8 cellular contexts compared by ENCODE assay signal in the genomic region with DNA sequence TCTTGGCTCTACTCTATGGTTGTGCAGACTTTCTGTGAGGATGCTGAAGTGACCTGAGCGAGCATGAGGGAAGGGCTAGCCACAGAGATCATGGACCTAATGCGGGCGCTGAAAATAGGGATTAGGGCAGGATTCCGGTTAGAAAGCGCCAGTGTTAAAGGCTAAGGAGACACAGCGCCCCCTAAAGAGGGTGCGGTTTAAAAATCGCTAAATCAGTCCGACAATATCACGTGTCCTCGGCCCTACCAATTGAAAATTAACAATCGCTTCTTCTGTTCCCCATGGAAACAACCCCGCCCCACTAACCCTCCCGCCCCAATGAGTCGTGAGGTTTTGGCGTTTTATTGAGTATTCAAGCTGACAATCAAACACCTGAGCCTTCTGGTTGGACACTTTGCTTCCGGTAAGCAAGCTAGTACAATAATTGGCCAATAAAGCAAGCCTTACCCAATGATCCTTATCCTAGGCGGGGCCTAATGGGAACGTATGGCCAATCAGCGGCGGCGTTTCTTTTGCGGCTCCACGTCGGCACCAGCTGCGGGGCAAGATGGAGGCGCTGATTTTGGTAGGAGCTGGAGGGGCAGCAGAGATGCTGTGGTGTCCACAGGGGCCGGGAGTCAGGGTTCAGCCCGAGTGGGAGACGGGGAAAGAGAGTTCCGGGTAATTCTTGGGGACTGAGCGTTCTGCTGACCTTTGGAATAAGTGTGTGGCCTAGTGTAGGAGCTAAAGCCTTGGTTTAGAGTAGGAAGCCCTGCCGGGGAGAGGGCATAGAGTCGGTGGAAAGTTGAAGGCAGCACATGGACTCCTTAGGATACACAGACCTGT. TPM values are rescaled to one million over a fixed set of nuclear protein-coding genes. Genes with fewer than 3 reads are reported as not detected.
A peak's percentile ranks its signal among the peaks of the same experiment; 100 is the strongest.
DNase-seq lines count a peak whose midpoint lies in the region; ATAC-seq, FAIRE-seq and TF ChIP-seq lines count a peak whose summit lies in the region.

COPZ1 (plus strand) TSS at position 515 of the 825 bp plus-strand sequence; CDS start at position 548, 33 bp downstream.

- peak within 1 kb of the TSS; percentile 90 to 96 for H3K9ac ChIP-seq in kidney (ENCODE audit: low read length in 2 of 2)

- DNase-seq in BE2C (peak; percentile 96), NCI-H510A (lab: John Stamatoyannopoulos, UW) (peak; percentile 99), cerebellum (ENCODE audit: low spot score) (peak; percentile 98), kidney (peak; percentile 97)
- peak; percentile 86 for DNase-seq in activated CD4-positive, alpha-beta T cell treated with anti-CD3 and anti-CD28 coated beads for 1 hour
- peak; percentile 94 for DNase-seq in stimulated activated CD4-positive, alpha-beta T cell treated with anti-CD3 and anti-CD28 coated beads, Interleukin-15, amount 100 ng/mL, for 24 hours

- peak; percentile 99 for ATAC-seq in HG03439 (IDR thresholded peaks at IDR 0.05; ENCODE audit: unreplicated experiment)

- H3K36me3 ChIP-seq in BE2C (no peaks in the 10 kb centered on the region), kidney (ENCODE audit: control insufficient read depth in 1 of 2, insufficient read depth in 2 of 2, low read length in 2 of 2) (no peaks in the 10 kb centered on the region)

- H3K27ac ChIP-seq in kidney (ENCODE audit: low read depth in 2 of 2, low read length in 2 of 2), result peak within 1 kb of the TSS; percentile 74 to 92

- H3K4me3 ChIP-seq in BE2C (ENCODE audit: low read depth, low read length) (peak within 1 kb of the TSS; percentile 92), kidney (ENCODE audit: low read length in 2 of 2) (peak within 1 kb of the TSS; percentile 89 to 99)

- peak; percentile 97 for FAIRE-seq in kidney (lab: Jason Lieb, UNC)

- intact Hi-C loops in kidney (cut with DNase I), result no loop called here

- TF ChIP-seq POLR2A in GM19193 (IDR thresholded peaks at IDR 0.05; ENCODE audit: extremely low read depth, insufficient read depth, insufficient read length), result peak; percentile 91

- TF ChIP-seq CTCF in BE2C (IDR thresholded peaks at IDR 0.05; ENCODE audit: low read depth, low read length) (peak; percentile 88), kidney (IDR thresholded peaks at IDR 0.05; ENCODE audit: borderline replicate concordance, extremely low read depth, insufficient read depth) (peak; percentile 82)

- H3K27me3 ChIP-seq in BE2C, result no peaks in the 10 kb centered on the region

- H3K9me3 ChIP-seq in BE2C (no peaks in the 10 kb centered on the region), kidney (ENCODE audit: control insufficient read depth in 1 of 2, low read length in 2 of 2) (no peaks in the 10 kb centered on the region)

- no peaks in the 10 kb centered on the region; the same call in 1 of the 2 replicates for H3K4me1 ChIP-seq in BE2C
- H3K4me1 ChIP-seq in kidney (ENCODE audit: control insufficient read depth in 1 of 2, insufficient read depth in 1 of 2, low read depth in 1 of 2, low read length in 2 of 2), result peaks cover 0 to 4% of the 10 kb centered on the region in 2 donors

RNA-seq across cellular contexts. Expression of gene COPZ1, which starts in this region (rescaled TPM):
- polyA plus RNA-seq in BE2C (2012; ENCODE audit: insufficient read depth, insufficient read length, low read depth), result 156 TPM
- total RNA-seq in cerebellum (52.3 TPM), kidney (141 TPM)
- polyA plus RNA-seq in kidney (ENCODE audit: insufficient read depth, low read depth, low replicate concordance), result 181 TPM

Comparison
In these comparisons a context has a peak if more than half of its experiments do, and no peak if none do; other contexts are left out.
1. Peak in every context shown above with its lines: DNase-seq, ATAC-seq, H3K4me3 ChIP-seq and H3K27ac ChIP-seq.